ENCODE assay signal across 1 cellular context in the genomic region with DNA sequence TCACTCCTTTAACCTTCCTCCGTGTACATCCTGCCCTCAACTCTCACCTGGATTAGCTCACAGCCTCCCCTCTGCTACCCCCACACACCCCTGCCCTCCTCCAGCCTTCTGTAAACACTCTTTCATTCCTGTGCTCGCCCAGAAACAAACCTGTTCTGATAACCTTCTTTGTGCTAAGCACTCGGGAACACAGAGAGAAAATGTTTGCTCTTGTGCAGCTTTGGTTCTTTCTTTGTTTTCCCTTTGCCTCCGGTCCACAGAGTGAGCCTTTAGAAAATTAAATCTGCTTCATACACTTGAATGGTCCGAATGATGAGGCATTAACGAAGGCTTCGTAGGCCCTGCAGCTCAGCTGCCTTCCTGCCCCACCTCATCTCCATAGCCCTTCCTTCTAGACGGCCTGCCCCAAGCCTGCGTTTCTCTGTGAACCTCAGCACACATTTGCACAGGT.
TF ChIP-seq lines count a peak whose summit lies in the region.

No MANE protein-coding gene starts in this region.

TF ChIP-seq in HepG2, 621 proteins besides CTCF, POLR2A, EP300 and RAD21 (continues in another document):
- TF ChIP-seq, protein P1, sequence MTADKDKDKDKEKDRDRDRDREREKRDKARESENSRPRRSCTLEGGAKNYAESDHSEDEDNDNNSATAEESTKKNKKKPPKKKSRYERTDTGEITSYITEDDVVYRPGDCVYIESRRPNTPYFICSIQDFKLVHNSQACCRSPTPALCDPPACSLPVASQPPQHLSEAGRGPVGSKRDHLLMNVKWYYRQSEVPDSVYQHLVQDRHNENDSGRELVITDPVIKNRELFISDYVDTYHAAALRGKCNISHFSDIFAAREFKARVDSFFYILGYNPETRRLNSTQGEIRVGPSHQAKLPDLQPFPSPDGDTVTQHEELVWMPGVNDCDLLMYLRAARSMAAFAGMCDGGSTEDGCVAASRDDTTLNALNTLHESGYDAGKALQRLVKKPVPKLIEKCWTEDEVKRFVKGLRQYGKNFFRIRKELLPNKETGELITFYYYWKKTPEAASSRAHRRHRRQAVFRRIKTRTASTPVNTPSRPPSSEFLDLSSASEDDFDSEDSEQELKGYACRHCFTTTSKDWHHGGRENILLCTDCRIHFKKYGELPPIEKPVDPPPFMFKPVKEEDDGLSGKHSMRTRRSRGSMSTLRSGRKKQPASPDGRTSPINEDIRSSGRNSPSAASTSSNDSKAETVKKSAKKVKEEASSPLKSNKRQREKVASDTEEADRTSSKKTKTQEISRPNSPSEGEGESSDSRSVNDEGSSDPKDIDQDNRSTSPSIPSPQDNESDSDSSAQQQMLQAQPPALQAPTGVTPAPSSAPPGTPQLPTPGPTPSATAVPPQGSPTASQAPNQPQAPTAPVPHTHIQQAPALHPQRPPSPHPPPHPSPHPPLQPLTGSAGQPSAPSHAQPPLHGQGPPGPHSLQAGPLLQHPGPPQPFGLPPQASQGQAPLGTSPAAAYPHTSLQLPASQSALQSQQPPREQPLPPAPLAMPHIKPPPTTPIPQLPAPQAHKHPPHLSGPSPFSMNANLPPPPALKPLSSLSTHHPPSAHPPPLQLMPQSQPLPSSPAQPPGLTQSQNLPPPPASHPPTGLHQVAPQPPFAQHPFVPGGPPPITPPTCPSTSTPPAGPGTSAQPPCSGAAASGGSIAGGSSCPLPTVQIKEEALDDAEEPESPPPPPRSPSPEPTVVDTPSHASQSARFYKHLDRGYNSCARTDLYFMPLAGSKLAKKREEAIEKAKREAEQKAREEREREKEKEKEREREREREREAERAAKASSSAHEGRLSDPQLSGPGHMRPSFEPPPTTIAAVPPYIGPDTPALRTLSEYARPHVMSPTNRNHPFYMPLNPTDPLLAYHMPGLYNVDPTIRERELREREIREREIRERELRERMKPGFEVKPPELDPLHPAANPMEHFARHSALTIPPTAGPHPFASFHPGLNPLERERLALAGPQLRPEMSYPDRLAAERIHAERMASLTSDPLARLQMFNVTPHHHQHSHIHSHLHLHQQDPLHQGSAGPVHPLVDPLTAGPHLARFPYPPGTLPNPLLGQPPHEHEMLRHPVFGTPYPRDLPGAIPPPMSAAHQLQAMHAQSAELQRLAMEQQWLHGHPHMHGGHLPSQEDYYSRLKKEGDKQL (CRISPR knock-in tag; IDR thresholded peaks at IDR 0.05; ENCODE audit: low read depth) = 0 out of 2 replicates have a peak, but pooled peaks have one; percentile 43
- TF ChIP-seq ZNF337 (CRISPR knock-in tag; IDR thresholded peaks at IDR 0.05; ENCODE audit: borderline replicate concordance, low read depth) = no peak
- TF ChIP-seq FOXA3 (CRISPR knock-in tag; IDR thresholded peaks at IDR 0.05) = peak; percentile 71
- peak; percentile 45; the same call in 1 of the 2 replicates for TF ChIP-seq ARNT2 (CRISPR knock-in tag; IDR thresholded peaks at IDR 0.05; ENCODE audit: low read depth)
- TF ChIP-seq ZNF292 (CRISPR knock-in tag; IDR thresholded peaks at IDR 0.05; ENCODE audit: borderline replicate concordance, low read depth) = 0 out of 2 replicates have a peak, but pooled peaks have one; percentile 59
- TF ChIP-seq, protein P2, sequence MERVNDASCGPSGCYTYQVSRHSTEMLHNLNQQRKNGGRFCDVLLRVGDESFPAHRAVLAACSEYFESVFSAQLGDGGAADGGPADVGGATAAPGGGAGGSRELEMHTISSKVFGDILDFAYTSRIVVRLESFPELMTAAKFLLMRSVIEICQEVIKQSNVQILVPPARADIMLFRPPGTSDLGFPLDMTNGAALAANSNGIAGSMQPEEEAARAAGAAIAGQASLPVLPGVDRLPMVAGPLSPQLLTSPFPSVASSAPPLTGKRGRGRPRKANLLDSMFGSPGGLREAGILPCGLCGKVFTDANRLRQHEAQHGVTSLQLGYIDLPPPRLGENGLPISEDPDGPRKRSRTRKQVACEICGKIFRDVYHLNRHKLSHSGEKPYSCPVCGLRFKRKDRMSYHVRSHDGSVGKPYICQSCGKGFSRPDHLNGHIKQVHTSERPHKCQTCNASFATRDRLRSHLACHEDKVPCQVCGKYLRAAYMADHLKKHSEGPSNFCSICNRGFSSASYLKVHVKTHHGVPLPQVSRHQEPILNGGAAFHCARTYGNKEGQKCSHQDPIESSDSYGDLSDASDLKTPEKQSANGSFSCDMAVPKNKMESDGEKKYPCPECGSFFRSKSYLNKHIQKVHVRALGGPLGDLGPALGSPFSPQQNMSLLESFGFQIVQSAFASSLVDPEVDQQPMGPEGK (CRISPR knock-in tag; IDR thresholded peaks at IDR 0.05) = peak; percentile 57
- TF ChIP-seq ZNF331 (CRISPR knock-in tag; IDR thresholded peaks at IDR 0.05) = peak; percentile 16; the same call in 1 of the 2 replicates
- TF ChIP-seq SOX6 (IDR thresholded peaks at IDR 0.05) = no peak
- peak; percentile 96 for TF ChIP-seq SOX6 (CRISPR knock-in tag; IDR thresholded peaks at IDR 0.05)
- TF ChIP-seq ZMYM3 (CRISPR knock-in tag; IDR thresholded peaks at IDR 0.05) = peak; percentile 60
- peak; percentile 84 for TF ChIP-seq ZEB1 (IDR thresholded peaks at IDR 0.05; ENCODE audit: insufficient replicate concordance, low read depth)
- 0 out of 2 replicates have a peak, but pooled peaks have one; percentile 32 for TF ChIP-seq ZNF772 (CRISPR knock-in tag; IDR thresholded peaks at IDR 0.05)
- TF ChIP-seq, protein P3, sequence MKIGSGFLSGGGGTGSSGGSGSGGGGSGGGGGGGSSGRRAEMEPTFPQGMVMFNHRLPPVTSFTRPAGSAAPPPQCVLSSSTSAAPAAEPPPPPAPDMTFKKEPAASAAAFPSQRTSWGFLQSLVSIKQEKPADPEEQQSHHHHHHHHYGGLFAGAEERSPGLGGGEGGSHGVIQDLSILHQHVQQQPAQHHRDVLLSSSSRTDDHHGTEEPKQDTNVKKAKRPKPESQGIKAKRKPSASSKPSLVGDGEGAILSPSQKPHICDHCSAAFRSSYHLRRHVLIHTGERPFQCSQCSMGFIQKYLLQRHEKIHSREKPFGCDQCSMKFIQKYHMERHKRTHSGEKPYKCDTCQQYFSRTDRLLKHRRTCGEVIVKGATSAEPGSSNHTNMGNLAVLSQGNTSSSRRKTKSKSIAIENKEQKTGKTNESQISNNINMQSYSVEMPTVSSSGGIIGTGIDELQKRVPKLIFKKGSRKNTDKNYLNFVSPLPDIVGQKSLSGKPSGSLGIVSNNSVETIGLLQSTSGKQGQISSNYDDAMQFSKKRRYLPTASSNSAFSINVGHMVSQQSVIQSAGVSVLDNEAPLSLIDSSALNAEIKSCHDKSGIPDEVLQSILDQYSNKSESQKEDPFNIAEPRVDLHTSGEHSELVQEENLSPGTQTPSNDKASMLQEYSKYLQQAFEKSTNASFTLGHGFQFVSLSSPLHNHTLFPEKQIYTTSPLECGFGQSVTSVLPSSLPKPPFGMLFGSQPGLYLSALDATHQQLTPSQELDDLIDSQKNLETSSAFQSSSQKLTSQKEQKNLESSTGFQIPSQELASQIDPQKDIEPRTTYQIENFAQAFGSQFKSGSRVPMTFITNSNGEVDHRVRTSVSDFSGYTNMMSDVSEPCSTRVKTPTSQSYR (CRISPR knock-in tag; IDR thresholded peaks at IDR 0.05; ENCODE audit: borderline replicate concordance) = peak; percentile 36; the same call in 1 of the 2 replicates
- no peak for TF ChIP-seq ZNF761 (CRISPR knock-in tag; conservative IDR thresholded peaks at IDR 0.05)
- TF ChIP-seq, protein P4, sequence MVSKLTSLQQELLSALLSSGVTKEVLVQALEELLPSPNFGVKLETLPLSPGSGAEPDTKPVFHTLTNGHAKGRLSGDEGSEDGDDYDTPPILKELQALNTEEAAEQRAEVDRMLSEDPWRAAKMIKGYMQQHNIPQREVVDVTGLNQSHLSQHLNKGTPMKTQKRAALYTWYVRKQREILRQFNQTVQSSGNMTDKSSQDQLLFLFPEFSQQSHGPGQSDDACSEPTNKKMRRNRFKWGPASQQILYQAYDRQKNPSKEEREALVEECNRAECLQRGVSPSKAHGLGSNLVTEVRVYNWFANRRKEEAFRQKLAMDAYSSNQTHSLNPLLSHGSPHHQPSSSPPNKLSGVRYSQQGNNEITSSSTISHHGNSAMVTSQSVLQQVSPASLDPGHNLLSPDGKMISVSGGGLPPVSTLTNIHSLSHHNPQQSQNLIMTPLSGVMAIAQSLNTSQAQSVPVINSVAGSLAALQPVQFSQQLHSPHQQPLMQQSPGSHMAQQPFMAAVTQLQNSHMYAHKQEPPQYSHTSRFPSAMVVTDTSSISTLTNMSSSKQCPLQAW (CRISPR knock-in tag; IDR thresholded peaks at IDR 0.05) = 0 out of 2 replicates have a peak, but pooled peaks have one; percentile 34
- no peak for TF ChIP-seq CBX2 (IDR thresholded peaks at IDR 0.05; ENCODE audit: low read depth, low read length)
- TF ChIP-seq CBX2 (CRISPR knock-in tag; IDR thresholded peaks at IDR 0.05; ENCODE audit: low read depth) = 0 out of 2 replicates have a peak, but pooled peaks have one; percentile 33
- no peak for TF ChIP-seq NONO (IDR thresholded peaks at IDR 0.05)
- 0 out of 2 replicates have a peak, but pooled peaks have one; percentile 28 for TF ChIP-seq NONO (CRISPR knock-in tag; conservative IDR thresholded peaks at IDR 0.05)
- TF ChIP-seq, protein P5, sequence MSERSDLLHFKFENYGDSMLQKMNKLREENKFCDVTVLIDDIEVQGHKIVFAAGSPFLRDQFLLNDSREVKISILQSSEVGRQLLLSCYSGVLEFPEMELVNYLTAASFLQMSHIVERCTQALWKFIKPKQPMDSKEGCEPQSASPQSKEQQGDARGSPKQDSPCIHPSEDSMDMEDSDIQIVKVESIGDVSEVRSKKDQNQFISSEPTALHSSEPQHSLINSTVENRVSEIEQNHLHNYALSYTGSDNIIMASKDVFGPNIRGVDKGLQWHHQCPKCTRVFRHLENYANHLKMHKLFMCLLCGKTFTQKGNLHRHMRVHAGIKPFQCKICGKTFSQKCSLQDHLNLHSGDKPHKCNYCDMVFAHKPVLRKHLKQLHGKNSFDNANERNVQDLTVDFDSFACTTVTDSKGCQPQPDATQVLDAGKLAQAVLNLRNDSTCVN (CRISPR knock-in tag; IDR thresholded peaks at IDR 0.05; ENCODE audit: borderline replicate concordance) = no peak
- TF ChIP-seq, protein P6, sequence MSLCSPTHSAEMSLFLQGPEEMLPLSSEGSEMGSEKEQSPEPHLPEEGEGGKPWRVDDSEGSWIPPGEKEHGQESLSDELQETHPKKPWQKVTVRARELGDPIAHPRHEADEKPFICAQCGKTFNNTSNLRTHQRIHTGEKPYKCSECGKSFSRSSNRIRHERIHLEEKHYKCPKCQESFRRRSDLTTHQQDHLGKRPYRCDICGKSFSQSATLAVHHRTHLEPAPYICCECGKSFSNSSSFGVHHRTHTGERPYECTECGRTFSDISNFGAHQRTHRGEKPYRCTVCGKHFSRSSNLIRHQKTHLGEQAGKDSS (CRISPR knock-in tag; IDR thresholded peaks at IDR 0.05; ENCODE audit: borderline replicate concordance, low read depth) = 0 out of 2 replicates have a peak, but pooled peaks have one; percentile 28
- TF ChIP-seq KLF12 (CRISPR knock-in tag; IDR thresholded peaks at IDR 0.05; ENCODE audit: borderline replicate concordance) = no peak
- peak; percentile 85 for TF ChIP-seq ZNF430 (CRISPR knock-in tag; IDR thresholded peaks at IDR 0.05)
- TF ChIP-seq, protein P7, sequence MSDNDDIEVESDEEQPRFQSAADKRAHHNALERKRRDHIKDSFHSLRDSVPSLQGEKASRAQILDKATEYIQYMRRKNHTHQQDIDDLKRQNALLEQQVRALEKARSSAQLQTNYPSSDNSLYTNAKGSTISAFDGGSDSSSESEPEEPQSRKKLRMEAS (IDR thresholded peaks at IDR 0.05) = 0 out of 2 replicates have a peak, but pooled peaks have one; percentile 7
- no peak for TF ChIP-seq ZNF44 (CRISPR knock-in tag; IDR thresholded peaks at IDR 0.05)
- TF ChIP-seq HES4 (CRISPR knock-in tag; IDR thresholded peaks at IDR 0.05; ENCODE audit: borderline replicate concordance) = no peak
- TF ChIP-seq ZMAT3 (CRISPR knock-in tag; conservative IDR thresholded peaks at IDR 0.05) = 0 out of 2 replicates have a peak, but pooled peaks have one; percentile 53
- TF ChIP-seq, protein P8, sequence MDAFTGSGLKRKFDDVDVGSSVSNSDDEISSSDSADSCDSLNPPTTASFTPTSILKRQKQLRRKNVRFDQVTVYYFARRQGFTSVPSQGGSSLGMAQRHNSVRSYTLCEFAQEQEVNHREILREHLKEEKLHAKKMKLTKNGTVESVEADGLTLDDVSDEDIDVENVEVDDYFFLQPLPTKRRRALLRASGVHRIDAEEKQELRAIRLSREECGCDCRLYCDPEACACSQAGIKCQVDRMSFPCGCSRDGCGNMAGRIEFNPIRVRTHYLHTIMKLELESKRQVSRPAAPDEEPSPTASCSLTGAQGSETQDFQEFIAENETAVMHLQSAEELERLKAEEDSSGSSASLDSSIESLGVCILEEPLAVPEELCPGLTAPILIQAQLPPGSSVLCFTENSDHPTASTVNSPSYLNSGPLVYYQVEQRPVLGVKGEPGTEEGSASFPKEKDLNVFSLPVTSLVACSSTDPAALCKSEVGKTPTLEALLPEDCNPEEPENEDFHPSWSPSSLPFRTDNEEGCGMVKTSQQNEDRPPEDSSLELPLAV (CRISPR knock-in tag; conservative IDR thresholded peaks at IDR 0.05; ENCODE audit: low read depth) = no peak
- TF ChIP-seq SAP130 (CRISPR knock-in tag; IDR thresholded peaks at IDR 0.05; ENCODE audit: low read depth) = peak; percentile 45
- TF ChIP-seq, protein P9, sequence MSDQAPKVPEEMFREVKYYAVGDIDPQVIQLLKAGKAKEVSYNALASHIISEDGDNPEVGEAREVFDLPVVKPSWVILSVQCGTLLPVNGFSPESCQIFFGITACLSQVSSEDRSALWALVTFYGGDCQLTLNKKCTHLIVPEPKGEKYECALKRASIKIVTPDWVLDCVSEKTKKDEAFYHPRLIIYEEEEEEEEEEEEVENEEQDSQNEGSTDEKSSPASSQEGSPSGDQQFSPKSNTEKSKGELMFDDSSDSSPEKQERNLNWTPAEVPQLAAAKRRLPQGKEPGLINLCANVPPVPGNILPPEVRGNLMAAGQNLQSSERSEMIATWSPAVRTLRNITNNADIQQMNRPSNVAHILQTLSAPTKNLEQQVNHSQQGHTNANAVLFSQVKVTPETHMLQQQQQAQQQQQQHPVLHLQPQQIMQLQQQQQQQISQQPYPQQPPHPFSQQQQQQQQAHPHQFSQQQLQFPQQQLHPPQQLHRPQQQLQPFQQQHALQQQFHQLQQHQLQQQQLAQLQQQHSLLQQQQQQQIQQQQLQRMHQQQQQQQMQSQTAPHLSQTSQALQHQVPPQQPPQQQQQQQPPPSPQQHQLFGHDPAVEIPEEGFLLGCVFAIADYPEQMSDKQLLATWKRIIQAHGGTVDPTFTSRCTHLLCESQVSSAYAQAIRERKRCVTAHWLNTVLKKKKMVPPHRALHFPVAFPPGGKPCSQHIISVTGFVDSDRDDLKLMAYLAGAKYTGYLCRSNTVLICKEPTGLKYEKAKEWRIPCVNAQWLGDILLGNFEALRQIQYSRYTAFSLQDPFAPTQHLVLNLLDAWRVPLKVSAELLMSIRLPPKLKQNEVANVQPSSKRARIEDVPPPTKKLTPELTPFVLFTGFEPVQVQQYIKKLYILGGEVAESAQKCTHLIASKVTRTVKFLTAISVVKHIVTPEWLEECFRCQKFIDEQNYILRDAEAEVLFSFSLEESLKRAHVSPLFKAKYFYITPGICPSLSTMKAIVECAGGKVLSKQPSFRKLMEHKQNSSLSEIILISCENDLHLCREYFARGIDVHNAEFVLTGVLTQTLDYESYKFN (CRISPR knock-in tag; conservative IDR thresholded peaks at IDR 0.05) = peak; percentile 84
- TF ChIP-seq FOXP1 (IDR thresholded peaks at IDR 0.05) = no peak
- TF ChIP-seq FOXP1 (CRISPR knock-in tag; IDR thresholded peaks at IDR 0.05) = peak; percentile 74
- peak; percentile 75; the same call in 1 of the 2 replicates for TF ChIP-seq TBX2 (CRISPR knock-in tag; IDR thresholded peaks at IDR 0.05; ENCODE audit: borderline replicate concordance)
- peak; percentile 55; the same call in 1 of the 2 replicates for TF ChIP-seq RXRA (CRISPR knock-in tag; IDR thresholded peaks at IDR 0.05)
- peak; percentile 52 for TF ChIP-seq TCF7 (IDR thresholded peaks at IDR 0.05; ENCODE audit: low read depth)
- TF ChIP-seq LCORL (IDR thresholded peaks at IDR 0.05) = no peak
- TF ChIP-seq LCORL (CRISPR knock-in tag; IDR thresholded peaks at IDR 0.05) = peak; percentile 46; the same call in 1 of the 2 replicates
